ENCODE assay signal across 8 cellular contexts in the genomic region with DNA sequence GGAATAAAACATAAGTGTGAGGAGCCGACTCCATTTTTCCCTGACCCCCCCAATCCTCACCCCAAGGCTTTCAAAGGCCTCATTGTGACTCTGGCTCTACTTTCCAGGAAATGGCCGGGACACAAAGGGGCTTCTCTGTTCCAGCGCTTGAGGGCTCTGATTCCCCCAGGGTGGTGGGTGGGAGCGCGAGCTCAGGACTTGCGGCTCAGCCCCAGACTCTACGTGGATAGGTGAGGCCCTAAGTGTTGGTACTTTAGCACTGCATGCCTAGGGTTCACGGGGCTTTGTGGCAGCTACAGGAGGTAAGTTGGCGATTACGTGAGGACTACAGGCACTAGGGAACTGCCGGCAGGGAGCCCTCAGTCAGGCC. TPM values are rescaled to one million over a fixed set of nuclear protein-coding genes. Genes with fewer than 3 reads are reported as not detected.
DNase-seq lines count a peak whose midpoint lies in the region; ATAC-seq lines count a peak whose summit lies in the region.

No MANE protein-coding gene starts in this region.

- peaks cover 28% of the 10 kb centered on the region for H3K36me3 Mint-ChIP-seq in activated naive CD4-positive, alpha-beta T cell treated with anti-CD3 and anti-CD28 coated beads, Interleukin-2, amount 10 ng/mL, durations not matched to agents 7 days and 5 days
- H3K36me3 Mint-ChIP-seq in activated T-helper 17 cell treated with anti-CD3 and anti-CD28 coated beads, Interleukin-2, amount 50 U/mL, for 72 hours (ENCODE audit: low read depth), result peaks cover 58% of the 10 kb centered on the region

- peaks cover 19% of the 10 kb centered on the region for H3K4me1 Mint-ChIP-seq in activated naive CD4-positive, alpha-beta T cell treated with anti-CD3 and anti-CD28 coated beads, Interleukin-2, amount 10 ng/mL, durations not matched to agents 7 days and 5 days
- no peaks in the 10 kb centered on the region for H3K4me1 Mint-ChIP-seq in activated T-helper 17 cell treated with anti-CD3 and anti-CD28 coated beads, Interleukin-2, amount 50 U/mL, for 72 hours

- H3K4me3 Mint-ChIP-seq in activated naive CD4-positive, alpha-beta T cell treated with anti-CD3 and anti-CD28 coated beads, Interleukin-2, amount 10 ng/mL, durations not matched to agents 7 days and 5 days, result peak overlapping the region; percentile 92
- peak overlapping the region; percentile 98 for H3K4me3 Mint-ChIP-seq in activated T-helper 17 cell treated with anti-CD3 and anti-CD28 coated beads, Interleukin-2, amount 50 U/mL, for 72 hours

- H3K27me3 Mint-ChIP-seq in activated naive CD4-positive, alpha-beta T cell treated with anti-CD3 and anti-CD28 coated beads, Interleukin-2, amount 10 ng/mL, durations not matched to agents 7 days and 5 days, result no peaks in the 10 kb centered on the region
- H3K27me3 Mint-ChIP-seq in activated T-helper 17 cell treated with anti-CD3 and anti-CD28 coated beads, Interleukin-2, amount 50 U/mL, for 72 hours, result no peaks in the 10 kb centered on the region

- CTCF ChIA-PET in activated naive CD4-positive, alpha-beta T cell treated with anti-CD3 and anti-CD28 coated beads, Interleukin-2, amount 10 ng/mL, durations not matched to agents 7 days and 5 days (lab: Charles Lee), result interaction anchor here (0.5 to 2.3 kb wide), 4 partner anchors 10 to 149 kb away, joined by 3 to 7 read pairs (median 4); partner anchors contain the start of gene CS

- peak overlapping the region; percentile 96 for H3K4me3 ChIP-seq in rectal smooth muscle tissue (ENCODE audit: low read length)

- H3K9ac ChIP-seq in rectal smooth muscle tissue (ENCODE audit: low read length), result peak overlapping the region; percentile 69

- peak overlapping the region; percentile 93 for H3K27ac Mint-ChIP-seq in activated naive CD4-positive, alpha-beta T cell treated with anti-CD3 and anti-CD28 coated beads, Interleukin-2, amount 10 ng/mL, durations not matched to agents 7 days and 5 days
- H3K27ac Mint-ChIP-seq in activated T-helper 17 cell treated with anti-CD3 and anti-CD28 coated beads, Interleukin-2, amount 50 U/mL, for 72 hours, result peak overlapping the region; percentile 99

- H3K27ac ChIP-seq in rectal smooth muscle tissue (ENCODE audit: low read depth, low read length), result peak overlapping the region; percentile 97

- H3K4me1 ChIP-seq in rectal smooth muscle tissue (ENCODE audit: control insufficient read depth, insufficient read depth, low read length), result peaks cover 7% of the 10 kb centered on the region

- peak; percentile 4 for ATAC-seq in activated T-helper 17 cell treated with anti-CD3 and anti-CD28 coated beads, Interleukin-2, amount 50 U/mL, for 72 hours (replicated peaks)
- no peak for ATAC-seq in HG03045 (IDR thresholded peaks at IDR 0.05; ENCODE audit: unreplicated experiment)

- H3K27me3 ChIP-seq in rectal smooth muscle tissue (ENCODE audit: control insufficient read depth, insufficient read depth, low read length), result no peaks in the 10 kb centered on the region

- DNase-seq in activated naive CD4-positive, alpha-beta T cell treated with anti-CD3 and anti-CD28 coated beads, Interleukin-2, amount 10 ng/mL, durations not matched to agents 7 days and 5 days, result no peak
- no peak for DNase-seq in activated naive CD4-positive, alpha-beta T cell treated with anti-CD3 and anti-CD28 coated beads, Interleukin-2, amount 50 U/mL, for 16 hours
- DNase-seq in hippocampal formation (lab: John Stamatoyannopoulos, UW), result peak; percentile 24 to 38
- DNase-seq in NCI-H1092 treated with DMSO at 0.1 percent for 48 hours (lab: John Stamatoyannopoulos, UW), result no peak
- no peak for DNase-seq in NCI-H2227 (lab: John Stamatoyannopoulos, UW; ENCODE audit: unreplicated experiment)

- peaks cover 9% of the 10 kb centered on the region for H3K36me3 ChIP-seq in rectal smooth muscle tissue (ENCODE audit: control insufficient read depth, insufficient read depth, low read length)

- no peaks in the 10 kb centered on the region for H3K9me3 Mint-ChIP-seq in activated naive CD4-positive, alpha-beta T cell treated with anti-CD3 and anti-CD28 coated beads, Interleukin-2, amount 10 ng/mL, durations not matched to agents 7 days and 5 days
- H3K9me3 Mint-ChIP-seq in activated T-helper 17 cell treated with anti-CD3 and anti-CD28 coated beads, Interleukin-2, amount 50 U/mL, for 72 hours, result no peaks in the 10 kb centered on the region

RNA-seq across cellular contexts. Expression of gene CNPY2, which starts 0.5 kb away (rescaled TPM):
- 100 to 1,000 TPM in 1 of 2 donors, 10 to 100 TPM in 1; 86.5 to 165 TPM for total RNA-seq in activated T-helper 17 cell treated with anti-CD3 and anti-CD28 coated beads, Interleukin-2, amount 50 U/mL, for 72 hours

RNA-seq across cellular contexts. Expression of gene CS, which starts 15.1 kb away (rescaled TPM):
- total RNA-seq in activated T-helper 17 cell treated with anti-CD3 and anti-CD28 coated beads, Interleukin-2, amount 50 U/mL, for 72 hours, result 100 to 1,000 TPM; 230 to 363 TPM

RNA-seq across cellular contexts. Expression of gene PAN2, which starts 18.6 kb away (rescaled TPM):
- 10 to 100 TPM; 24.4 to 74.5 TPM for total RNA-seq in activated T-helper 17 cell treated with anti-CD3 and anti-CD28 coated beads, Interleukin-2, amount 50 U/mL, for 72 hours

RNA-seq across cellular contexts. Expression of gene IL23A, which starts 23.4 kb away (rescaled TPM):
- total RNA-seq in activated T-helper 17 cell treated with anti-CD3 and anti-CD28 coated beads, Interleukin-2, amount 50 U/mL, for 72 hours, result 10 to 100 TPM in 1 of 2 donors, 1 to 10 TPM in 1; 9.8 to 67.1 TPM

RNA-seq across cellular contexts. Expression of gene STAT2, which starts 44.7 kb away (rescaled TPM):
- total RNA-seq in activated T-helper 17 cell treated with anti-CD3 and anti-CD28 coated beads, Interleukin-2, amount 50 U/mL, for 72 hours, result 100 to 1,000 TPM in 1 of 2 donors, 10 to 100 TPM in 1; 85.0 to 144 TPM

Comparison
In these comparisons a context has a peak if more than half of its experiments do, and no peak if none do; other contexts are left out.
1. DNase-seq: peak in hippocampal formation (2 of 2); none in activated naive CD4-positive, alpha-beta T cell treated with anti-CD3 and anti-CD28 coated beads, Interleukin-2, amount 10 ng/mL, durations not matched to agents 7 days and 5 days (single experiment), activated naive CD4-positive, alpha-beta T cell treated with anti-CD3 and anti-CD28 coated beads, Interleukin-2, amount 50 U/mL, for 16 hours (single experiment), NCI-H1092 treated with DMSO at 0.1 percent for 48 hours (single experiment) and NCI-H2227 (single experiment).